Comparison of ENCODE assay signal across 8 cellular contexts in genomic region chr3:191244242-191244867, GRCh38. TPM values are rescaled to one million over a fixed set of nuclear protein-coding genes. Genes with fewer than 3 reads are reported as not detected.
A peak's percentile ranks its signal among the peaks of the same experiment; 100 is the strongest.
DNase-seq lines count a peak whose midpoint lies in the region; TF ChIP-seq lines count a peak whose summit lies in the region.
"Had no signal": no experiment of that assay in that cellular context is flagged by ENCODE, and none has a peak within 500 bp of the region (broad histone marks: within the 10 kb centered on the region; RNA-seq: fewer than 3 reads in every experiment).

No MANE protein-coding gene starts in this region.

- H3K36me3 ChIP-seq in GM06990 (ENCODE audit: control insufficient read depth, insufficient read depth, low read length), result no peaks in the 10 kb centered on the region
- no peaks in the 10 kb centered on the region for H3K36me3 ChIP-seq in SK-N-MC (ENCODE audit: insufficient read depth, low read length)
- H3K36me3 ChIP-seq: SJCRH30 had no signal

- TF ChIP-seq CTCF in GM06990 (IDR thresholded peaks at IDR 0.05; ENCODE audit: insufficient read depth, low read length, poor library complexity, severe bottlenecking), result peak; percentile 35

- DNase-seq in GM06990 (ENCODE audit: extremely low read depth, insufficient read length), result no peak
- DNase-seq in HCEC 1CT, result peak; percentile 57
- DNase-seq in SK-N-MC (ENCODE audit: low read depth, low spot score), result peak; percentile 32
- DNase-seq in lung microvascular endothelial cell (ENCODE audit: low read depth in 2 of 2), result peak; percentile 41 to 63
- DNase-seq in activated T-cell treated with anti-CD3 and anti-CD28 coated beads, Interleukin-2, amount 50 U/mL, for 48 hours, result no peak
- DNase-seq in AG08396 (ENCODE audit: low spot score), result no peak
- no peak for DNase-seq in cerebellar nuclear complex (lab: John Stamatoyannopoulos, UW)

- H3K9me3 ChIP-seq in SK-N-MC (ENCODE audit: low read depth, low read length), result no peaks in the 10 kb centered on the region
- H3K9me3 ChIP-seq: SJCRH30 had no signal

- H3K27me3 ChIP-seq in GM06990 (replicated peaks; ENCODE audit: control insufficient read depth, insufficient read depth, low read length), result no peaks in the 10 kb centered on the region
- H3K27me3 ChIP-seq: SJCRH30 had no signal

- H3K4me3 ChIP-seq in GM06990 (replicated peaks; ENCODE audit: low read depth, low read length), result no peak overlapping the region
- no peak overlapping the region for H3K4me3 ChIP-seq in SK-N-MC
- H3K4me3 ChIP-seq: SJCRH30 had no signal

- H3K9ac ChIP-seq in SK-N-MC (ENCODE audit: insufficient read length), result no peak overlapping the region

- no peak overlapping the region for H3K27ac ChIP-seq in SK-N-MC
- H3K27ac ChIP-seq: SJCRH30 had no signal

RNA-seq across cellular contexts. Expression of gene OSTN, which starts 45.3 kb away (rescaled TPM):
- not detected in 2 replicates for total RNA-seq in lung microvascular endothelial cell
- total RNA-seq: SJCRH30 had no signal

Comparison
In these comparisons a context has a peak if more than half of its experiments do, and no peak if none do; other contexts are left out.
1. DNase-seq: peak in HCEC 1CT (single experiment), SK-N-MC (single experiment) and lung microvascular endothelial cell (2 of 2); none in GM06990 (single experiment), activated T-cell treated with anti-CD3 and anti-CD28 coated beads, Interleukin-2, amount 50 U/mL, for 48 hours (0 of 2), AG08396 (single experiment) and cerebellar nuclear complex (0 of 2).